ENCODE assay signal across 24 cellular contexts in the genomic region with DNA sequence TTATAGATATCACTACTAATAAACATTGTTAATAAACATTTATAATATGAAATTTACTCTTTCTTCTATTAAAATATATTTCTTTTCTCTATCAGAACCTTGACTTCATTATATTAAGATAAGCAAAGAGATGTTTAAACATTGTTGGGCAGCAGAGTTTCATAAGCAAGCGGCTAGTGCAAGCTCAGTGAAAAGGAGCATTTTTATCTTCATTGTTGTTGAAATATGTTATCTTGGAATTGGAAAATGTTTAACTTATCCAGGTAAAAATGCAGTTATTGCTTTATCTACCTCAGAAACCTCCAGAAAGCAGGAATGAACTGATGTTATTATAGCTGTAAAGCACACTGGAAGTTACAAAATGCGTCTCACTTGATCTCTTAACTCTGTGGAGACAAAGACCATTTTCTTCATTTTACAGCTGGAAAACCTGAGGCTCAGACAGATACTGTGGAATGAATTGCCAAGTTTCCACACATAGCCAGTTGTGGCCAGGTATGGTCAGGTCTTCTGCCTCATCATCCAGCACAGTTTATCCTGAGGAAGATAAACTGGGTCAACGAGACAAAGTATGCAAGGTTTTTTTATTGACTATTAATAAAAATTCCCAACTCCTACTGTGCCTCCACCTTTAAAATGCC.
"Had no signal": no experiment of that assay in that cellular context is flagged by ENCODE, and none has a peak within 500 bp of the region (broad histone marks: within the 10 kb centered on the region; RNA-seq: fewer than 3 reads in every experiment).

No MANE protein-coding gene starts in this region.

- H3K27ac ChIP-seq: parathyroid adenoma, psoas muscle, right lobe of liver, sigmoid colon, stomach, testis, tibial artery, transverse colon, upper lobe of right lung, uterus had no signal

- H3K79me2 ChIP-seq: parathyroid adenoma had no signal

- ATAC-seq: naive thymus-derived CD8-positive, alpha-beta T cell; natural killer cell treated with Interleukin-12 subunit alpha and Interleukin-12 subunit beta and Interleukin-15 and Interleukin-18, amount 100 ng/mL, for 72 hours; psoas muscle; right cardiac atrium; right lobe of liver; stimulated activated effector memory CD8-positive, alpha-beta T cell treated with anti-CD3 and anti-CD28 coated beads, Interleukin-12 subunit alpha, Interleukin-12 subunit beta, amount 100 ng/mL, for 72 hours; stimulated activated naive B cell treated with anti-CD40 and anti-IgM and Interleukin-4, amounts not matched to agents 10 μg/mL and 1 μg/mL and 100 μg/mL, for 72 hours; upper lobe of right lung had no signal

- DNase-seq: naive B cell; naive thymus-derived CD8-positive, alpha-beta T cell; nephron progenitor cell; posterior cingulate gyrus; psoas muscle; right cardiac atrium; right lobe of liver; sigmoid colon; small intestine; stimulated activated CD4-positive, alpha-beta T cell treated with anti-CD3 and anti-CD28 coated beads, Interleukin-15, amount 100 ng/mL, for 24 hours; stimulated activated CD4-positive, alpha-beta T cell treated with anti-CD3 and anti-CD28 coated beads, Interleukin-2, amount 100 ng/mL, for 24 hours; stimulated activated CD4-positive, alpha-beta T cell treated with anti-CD3 and anti-CD28 coated beads, Interleukin-2, amount 100 ng/mL, for 48 hours; stimulated activated CD4-positive, alpha-beta T cell treated with anti-CD3 and anti-CD28 coated beads, Interleukin-4, amount 100 ng/mL, for 24 hours; stimulated activated naive B cell treated with anti-CD40 and anti-IgM and Interleukin-4, amounts not matched to agents 10 μg/mL and 1 μg/mL and 100 μg/mL, for 72 hours; stimulated activated naive CD4-positive, alpha-beta T cell treated with Interleukin-2 at 50 U/mL for 16 hours; stomach; testis; tibial artery; transverse colon; upper lobe of right lung; uterus had no signal

- H3K4me3 ChIP-seq: psoas muscle, right lobe of liver, sigmoid colon, stomach, testis, tibial artery, transverse colon, upper lobe of right lung, uterus had no signal

- H3K9me3 ChIP-seq: psoas muscle, right lobe of liver, stomach, testis, tibial artery, transverse colon, upper lobe of right lung, uterus had no signal

- H3K9ac ChIP-seq: parathyroid adenoma had no signal

- H3K36me3 ChIP-seq: right lobe of liver, sigmoid colon, stomach, tibial artery, transverse colon, upper lobe of right lung, uterus had no signal

- FAIRE-seq: small intestine had no signal

- H3K4me1 ChIP-seq: parathyroid adenoma, psoas muscle, right lobe of liver, sigmoid colon, testis, tibial artery, transverse colon, upper lobe of right lung, uterus had no signal

- H3K27me3 ChIP-seq: right lobe of liver, sigmoid colon, stomach, testis, tibial artery, transverse colon, upper lobe of right lung, uterus had no signal

- H2AFZ ChIP-seq: parathyroid adenoma had no signal
